In genomic region chr16:85192736-85193493, GRCh38 we compare ENCODE assay signal across 29 cellular contexts.
DNase-seq lines count a peak whose midpoint lies in the region; ATAC-seq, FAIRE-seq and TF ChIP-seq lines count a peak whose summit lies in the region.
"Had no signal": no experiment of that assay in that cellular context is flagged by ENCODE, and none has a peak within 500 bp of the region (broad histone marks: within the 10 kb centered on the region; RNA-seq: fewer than 3 reads in every experiment).

No MANE protein-coding gene starts in this region.

- ATAC-seq in GM21367 (IDR thresholded peaks at IDR 0.05; ENCODE audit: unreplicated experiment), result no peak
- ATAC-seq: activated T-cell treated with anti-CD3 and anti-CD28 coated beads, Interleukin-2, amount 50 U/mL, for 4 hours; foreskin keratinocyte; stimulated activated naive B cell treated with anti-CD40 and anti-IgM and Interleukin-4, amounts not matched to agents 10 μg/mL and 1 μg/mL and 100 μg/mL, for 72 hours had no signal

- TF ChIP-seq CTCF in astrocyte (IDR thresholded peaks at IDR 0.05; ENCODE audit: insufficient read depth, low read depth, low read length) (no peak), WERI-Rb-1 (IDR thresholded peaks at IDR 0.05; ENCODE audit: low read depth, low read length) (no peak)

- H3K4me3 Mint-ChIP-seq in astrocyte (ENCODE audit: unreplicated experiment), result no peak overlapping the region
- no peak overlapping the region for H3K4me3 Mint-ChIP-seq in activated T-cell treated with anti-CD3 and anti-CD28 coated beads, Interleukin-2, amount 50 U/mL, for 24 hours
- H3K4me3 Mint-ChIP-seq: activated T-cell treated with anti-CD3 and anti-CD28 coated beads, Interleukin-2, amount 50 U/mL, for 4 hours; neural crest cell; stimulated activated naive B cell treated with anti-CD40 and anti-IgM and Interleukin-4, amounts not matched to agents 10 μg/mL and 1 μg/mL and 100 μg/mL, for 72 hours had no signal

- H3K4me1 Mint-ChIP-seq in astrocyte (ENCODE audit: low read depth, unreplicated experiment), result peaks cover 22% of the 10 kb centered on the region
- H3K4me1 Mint-ChIP-seq in activated T-cell treated with anti-CD3 and anti-CD28 coated beads, Interleukin-2, amount 50 U/mL, for 24 hours (ENCODE audit: low read depth), result no peaks in the 10 kb centered on the region
- H3K4me1 Mint-ChIP-seq: stimulated activated naive B cell treated with anti-CD40 and anti-IgM and Interleukin-4, amounts not matched to agents 10 μg/mL and 1 μg/mL and 100 μg/mL, for 72 hours had no signal

- peak overlapping the region; percentile 52 for H2BK120ac ChIP-seq in mesenchymal stem cell (ENCODE audit: low read depth, low read length)

- H4K91ac ChIP-seq in mesenchymal stem cell (ENCODE audit: low read length), result peak overlapping the region; percentile 75

- no peak overlapping the region for H3K14ac ChIP-seq in mesenchymal stem cell (ENCODE audit: low read length in 2 of 2)

- no peak overlapping the region for H2BK15ac ChIP-seq in mesenchymal stem cell (ENCODE audit: low read depth, poor library complexity, severe bottlenecking)

- H3K4me1 ChIP-seq in astrocyte (ENCODE audit: insufficient read depth, low read length), result no peaks in the 10 kb centered on the region
- H3K4me1 ChIP-seq in mesenchymal stem cell (ENCODE audit: control insufficient read depth, insufficient read depth, low read depth, low read length), result peaks cover 9% of the 10 kb centered on the region

- peaks cover 37% of the 10 kb centered on the region for H3K79me1 ChIP-seq in mesenchymal stem cell (replicated peaks; ENCODE audit: low read length, poor library complexity, severe bottlenecking)

- peak overlapping the region; percentile 30 for H4K8ac ChIP-seq in mesenchymal stem cell (ENCODE audit: low read length)

- peak overlapping the region in 1 of 2 experiments; percentile 27 for H3K4ac ChIP-seq in mesenchymal stem cell (ENCODE audit: low read depth in 1 of 2, low read length in 2 of 2)

- peaks cover 62% of the 10 kb centered on the region for H4K20me1 ChIP-seq in astrocyte (ENCODE audit: insufficient read depth, low read length)

- no peak overlapping the region for H2BK5ac ChIP-seq in mesenchymal stem cell (ENCODE audit: low read depth, low read length, poor library complexity, severe bottlenecking)

- FAIRE-seq in astrocyte (lab: Jason Lieb, UNC), result no peak
- FAIRE-seq: endometrium, GM12891, islet of Langerhans had no signal

- DNase-seq in AG08396 (ENCODE audit: low spot score) (peak; percentile 78), DMS 273 treated with DMSO at 0.1 percent for 48 hours (lab: John Stamatoyannopoulos, UW) (peak; percentile 85), astrocyte (ENCODE audit: low read depth) (peak; percentile 51), mesenchymal stem cell (peak; percentile 55), WERI-Rb-1 (no peak)
- no peak for DNase-seq in stimulated activated naive CD4-positive, alpha-beta T cell treated with Interleukin-2 at 50 U/mL for 16 hours (lab: John Stamatoyannopoulos, UW)
- no peak for DNase-seq in activated T-cell treated with anti-CD3 and anti-CD28 coated beads, Interleukin-2, amount 50 U/mL, for 24 hours
- DNase-seq: activated CD4-positive, CD25-positive, alpha-beta regulatory T cell treated with anti-CD3 and anti-CD28 coated beads, Interleukin-2, amount 50 U/mL, for 72 hours; activated naive CD4-positive, alpha-beta T cell treated with Interleukin-2 at 50 U/mL for 16 hours; activated T-cell treated with anti-CD3 and anti-CD28 coated beads, Interleukin-2, amount 50 U/mL, for 4 hours; AML-193; amygdala; DMS79; foreskin keratinocyte; hippocampal formation; NCI-H1105 treated with DMSO at 0.1 percent for 48 hours; NCI-H2081 treated with DMSO at 0.1 percent for 48 hours; NCI-H446 treated with DMSO at 0.1 percent for 48 hours; stimulated activated naive B cell treated with anti-CD40 and anti-IgM and Interleukin-4, amounts not matched to agents 10 μg/mL and 1 μg/mL and 100 μg/mL, for 72 hours; tibial artery had no signal

- no peaks in the 10 kb centered on the region for H3K27me3 ChIP-seq in astrocyte (ENCODE audit: insufficient read depth, low read length)
- H3K27me3 ChIP-seq in mesenchymal stem cell (ENCODE audit: control insufficient read depth in 1 of 2, insufficient read depth in 1 of 2, low read length in 2 of 2), result no peaks in the 10 kb centered on the region
- no peaks in the 10 kb centered on the region for H3K27me3 ChIP-seq in WERI-Rb-1 (ENCODE audit: insufficient read depth, low read depth, severe bottlenecking)
- H3K27me3 ChIP-seq: cardiac muscle cell, foreskin keratinocyte, tibial artery had no signal

- peaks cover 3% of the 10 kb centered on the region for H3K36me3 Mint-ChIP-seq in astrocyte (ENCODE audit: low read depth, unreplicated experiment)
- no peaks in the 10 kb centered on the region for H3K36me3 Mint-ChIP-seq in activated T-cell treated with anti-CD3 and anti-CD28 coated beads, Interleukin-2, amount 50 U/mL, for 24 hours (ENCODE audit: low read depth)
- H3K36me3 Mint-ChIP-seq: stimulated activated naive B cell treated with anti-CD40 and anti-IgM and Interleukin-4, amounts not matched to agents 10 μg/mL and 1 μg/mL and 100 μg/mL, for 72 hours had no signal

- peak overlapping the region in 1 of 2 experiments; percentile 46 for H3K18ac ChIP-seq in mesenchymal stem cell (ENCODE audit: low read depth in 1 of 2, low read length in 2 of 2)

- H3K27me3 Mint-ChIP-seq in astrocyte (ENCODE audit: low read depth, unreplicated experiment), result no peaks in the 10 kb centered on the region
- H3K27me3 Mint-ChIP-seq in activated T-cell treated with anti-CD3 and anti-CD28 coated beads, Interleukin-2, amount 50 U/mL, for 24 hours, result no peaks in the 10 kb centered on the region
- H3K27me3 Mint-ChIP-seq: progenitor cell of endocrine pancreas had no signal

- H3K27ac Mint-ChIP-seq in astrocyte (ENCODE audit: unreplicated experiment), result no peak overlapping the region
- no peak overlapping the region for H3K27ac Mint-ChIP-seq in activated T-cell treated with anti-CD3 and anti-CD28 coated beads, Interleukin-2, amount 50 U/mL, for 24 hours
- H3K27ac Mint-ChIP-seq: progenitor cell of endocrine pancreas; stimulated activated naive B cell treated with anti-CD40 and anti-IgM and Interleukin-4, amounts not matched to agents 10 μg/mL and 1 μg/mL and 100 μg/mL, for 72 hours had no signal

- no peak overlapping the region for H3K4me3 ChIP-seq in astrocyte (ENCODE audit: insufficient read depth, low read depth, low read length)
- no peak overlapping the region for H3K4me3 ChIP-seq in mesenchymal stem cell (ENCODE audit: insufficient read depth in 1 of 2, low read depth in 1 of 2, low read length in 2 of 2)
- H3K4me3 ChIP-seq in WERI-Rb-1 (ENCODE audit: low read depth, low read length), result no peak overlapping the region
- H3K4me3 ChIP-seq: cardiac muscle cell, skin epidermis, tibial artery had no signal

- H3K27ac ChIP-seq in astrocyte (ENCODE audit: low read depth, low read length) (no peak overlapping the region), mesenchymal stem cell (ENCODE audit: low read length, poor library complexity, severe bottlenecking) (no peak overlapping the region), WERI-Rb-1 (no peak overlapping the region)
- H3K27ac ChIP-seq: cardiac muscle cell, foreskin keratinocyte, HL-60, skin epidermis, tibial artery had no signal

- H2AK5ac ChIP-seq in mesenchymal stem cell (ENCODE audit: low read length, severe bottlenecking), result peak overlapping the region; percentile 77

- peaks cover 6% of the 10 kb centered on the region for H3K9me3 Mint-ChIP-seq in astrocyte (ENCODE audit: unreplicated experiment)
- peaks cover 10% of the 10 kb centered on the region for H3K9me3 Mint-ChIP-seq in activated T-cell treated with anti-CD3 and anti-CD28 coated beads, Interleukin-2, amount 50 U/mL, for 24 hours
- H3K9me3 Mint-ChIP-seq: neural crest cell had no signal

- H3K4me2 ChIP-seq in astrocyte (ENCODE audit: low read length), result peak overlapping the region; percentile 14
- H3K4me2 ChIP-seq in mesenchymal stem cell (ENCODE audit: low read length, poor library complexity, severe bottlenecking), result no peak overlapping the region

- no peak overlapping the region for H3K23ac ChIP-seq in mesenchymal stem cell (ENCODE audit: low read length in 2 of 2)

- H3K9me3 ChIP-seq in astrocyte (ENCODE audit: insufficient read depth, low read depth, low read length), result no peaks in the 10 kb centered on the region
- H3K9me3 ChIP-seq in mesenchymal stem cell (ENCODE audit: control insufficient read depth, low read length), result no peaks in the 10 kb centered on the region
- H3K9me3 ChIP-seq in WERI-Rb-1 (ENCODE audit: severe bottlenecking), result no peaks in the 10 kb centered on the region

- H2BK12ac ChIP-seq in mesenchymal stem cell (ENCODE audit: low read length in 2 of 2), result peak overlapping the region in 1 of 2 experiments; percentile 3

- H3K9ac ChIP-seq in astrocyte (ENCODE audit: low read length) (no peak overlapping the region), mesenchymal stem cell (ENCODE audit: low read length) (no peak overlapping the region)

- H2AFZ ChIP-seq in astrocyte (ENCODE audit: low read depth, low read length) (no peak overlapping the region), mesenchymal stem cell (ENCODE audit: low read depth, low read length) (no peak overlapping the region)

- 82% methylated on average over 14 of the region's 15 CpGs for WGBS in mesenchymal stem cell

- H3K79me2 ChIP-seq in astrocyte (ENCODE audit: insufficient read depth, low read length), result peaks cover 25% of the 10 kb centered on the region

- no peaks in the 10 kb centered on the region for H3K36me3 ChIP-seq in astrocyte (ENCODE audit: insufficient read depth, low read length)
- peaks cover 0 to 8% of the 10 kb centered on the region in 2 experiments for H3K36me3 ChIP-seq in mesenchymal stem cell (ENCODE audit: control insufficient read depth in 1 of 2, insufficient read depth in 2 of 2, low read depth in 1 of 2, low read length in 2 of 2)
- H3K36me3 ChIP-seq in WERI-Rb-1, result no peaks in the 10 kb centered on the region
- H3K36me3 ChIP-seq: cardiac muscle cell, tibial artery had no signal

Comparison
In these comparisons a context has a peak if more than half of its experiments do, and no peak if none do; other contexts are left out.
1. DNase-seq: peak in AG08396 (single experiment), DMS 273 treated with DMSO at 0.1 percent for 48 hours (single experiment), astrocyte (single experiment) and mesenchymal stem cell (single experiment); none in stimulated activated naive CD4-positive, alpha-beta T cell treated with Interleukin-2 at 50 U/mL for 16 hours (single experiment), WERI-Rb-1 (single experiment) and activated T-cell treated with anti-CD3 and anti-CD28 coated beads, Interleukin-2, amount 50 U/mL, for 24 hours (single experiment).